Comparison of ENCODE assay signal across 3 cellular contexts in the genomic region with DNA sequence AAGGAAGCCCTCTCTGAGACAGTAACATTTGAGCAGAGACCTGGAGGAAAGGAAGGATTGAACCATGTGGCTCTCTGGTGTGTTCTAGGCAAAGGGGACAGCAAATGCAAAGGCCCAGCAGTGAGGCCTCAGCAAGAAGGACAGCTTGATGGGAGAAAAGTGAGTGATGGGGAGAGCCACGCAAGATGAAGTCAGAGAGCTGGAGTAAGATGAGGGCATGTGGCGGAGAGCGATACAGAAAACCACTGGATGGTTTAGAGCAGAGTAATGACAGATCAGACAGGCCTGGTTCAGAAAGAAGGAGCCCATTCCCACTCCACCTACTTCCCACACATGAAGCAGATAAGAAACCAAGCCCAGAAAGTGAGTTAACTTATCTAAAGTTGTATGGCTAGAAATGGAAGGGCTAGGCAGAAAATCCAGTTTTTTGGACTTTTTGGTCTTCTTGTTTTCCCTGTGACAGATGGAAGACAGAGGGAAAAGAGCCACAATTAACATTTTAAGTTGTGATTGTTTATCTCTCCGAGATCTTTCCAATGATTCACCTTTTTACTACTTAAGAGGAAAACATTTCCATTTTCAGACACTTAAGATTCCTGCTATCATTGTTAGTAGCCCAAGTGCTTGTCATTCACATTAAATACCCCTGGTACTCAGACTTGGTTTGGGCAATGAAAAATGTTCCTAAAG.
TF ChIP-seq lines count a peak whose summit lies in the region.

No MANE protein-coding gene starts in this region.

TF ChIP-seq in SK-N-SH, 30 proteins besides CTCF, POLR2A, EP300 and RAD21 (continued from another document):
- TF ChIP-seq, protein P1, sequence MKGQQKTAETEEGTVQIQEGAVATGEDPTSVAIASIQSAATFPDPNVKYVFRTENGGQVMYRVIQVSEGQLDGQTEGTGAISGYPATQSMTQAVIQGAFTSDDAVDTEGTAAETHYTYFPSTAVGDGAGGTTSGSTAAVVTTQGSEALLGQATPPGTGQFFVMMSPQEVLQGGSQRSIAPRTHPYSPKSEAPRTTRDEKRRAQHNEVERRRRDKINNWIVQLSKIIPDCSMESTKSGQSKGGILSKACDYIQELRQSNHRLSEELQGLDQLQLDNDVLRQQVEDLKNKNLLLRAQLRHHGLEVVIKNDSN (IDR thresholded peaks at IDR 0.05; ENCODE audit: borderline replicate concordance, low read depth) = no peak
- TF ChIP-seq NFIC (IDR thresholded peaks at IDR 0.05; ENCODE audit: borderline replicate concordance) (no peak), TCF12 (IDR thresholded peaks at IDR 0.05) (no peak), POLR2AphosphoS5 (IDR thresholded peaks at IDR 0.05; ENCODE audit: low read depth, low read length) (no peak), RFX5 (IDR thresholded peaks at IDR 0.05; ENCODE audit: low read length) (no peak), TAF1 (IDR thresholded peaks at IDR 0.05; ENCODE audit: borderline replicate concordance, low read depth, low read length) (no peak)
- TF ChIP-seq, protein P2, sequence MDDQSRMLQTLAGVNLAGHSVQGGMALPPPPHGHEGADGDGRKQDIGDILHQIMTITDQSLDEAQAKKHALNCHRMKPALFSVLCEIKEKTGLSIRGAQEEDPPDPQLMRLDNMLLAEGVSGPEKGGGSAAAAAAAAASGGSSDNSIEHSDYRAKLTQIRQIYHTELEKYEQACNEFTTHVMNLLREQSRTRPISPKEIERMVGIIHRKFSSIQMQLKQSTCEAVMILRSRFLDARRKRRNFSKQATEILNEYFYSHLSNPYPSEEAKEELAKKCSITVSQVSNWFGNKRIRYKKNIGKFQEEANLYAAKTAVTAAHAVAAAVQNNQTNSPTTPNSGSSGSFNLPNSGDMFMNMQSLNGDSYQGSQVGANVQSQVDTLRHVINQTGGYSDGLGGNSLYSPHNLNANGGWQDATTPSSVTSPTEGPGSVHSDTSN (IDR thresholded peaks at IDR 0.05) = no peak

TF ChIP-seq in SK-N-SH treated with all-trans-retinoic acid at 6 μM for 48 hours, 23 proteins besides CTCF, POLR2A, EP300 and RAD21 (continued from another document):
- TF ChIP-seq, protein P3, sequence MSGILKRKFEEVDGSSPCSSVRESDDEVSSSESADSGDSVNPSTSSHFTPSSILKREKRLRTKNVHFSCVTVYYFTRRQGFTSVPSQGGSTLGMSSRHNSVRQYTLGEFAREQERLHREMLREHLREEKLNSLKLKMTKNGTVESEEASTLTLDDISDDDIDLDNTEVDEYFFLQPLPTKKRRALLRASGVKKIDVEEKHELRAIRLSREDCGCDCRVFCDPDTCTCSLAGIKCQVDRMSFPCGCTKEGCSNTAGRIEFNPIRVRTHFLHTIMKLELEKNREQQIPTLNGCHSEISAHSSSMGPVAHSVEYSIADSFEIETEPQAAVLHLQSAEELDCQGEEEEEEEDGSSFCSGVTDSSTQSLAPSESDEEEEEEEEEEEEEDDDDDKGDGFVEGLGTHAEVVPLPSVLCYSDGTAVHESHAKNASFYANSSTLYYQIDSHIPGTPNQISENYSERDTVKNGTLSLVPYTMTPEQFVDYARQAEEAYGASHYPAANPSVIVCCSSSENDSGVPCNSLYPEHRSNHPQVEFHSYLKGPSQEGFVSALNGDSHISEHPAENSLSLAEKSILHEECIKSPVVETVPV (CRISPR knock-in tag; IDR thresholded peaks at IDR 0.05) = no peak
- TF ChIP-seq ISL1 (CRISPR knock-in tag; IDR thresholded peaks at IDR 0.05) (no peak), CSDC2 (CRISPR knock-in tag; IDR thresholded peaks at IDR 0.05) (no peak), PPARA (CRISPR knock-in tag; IDR thresholded peaks at IDR 0.05; ENCODE audit: borderline replicate concordance) (no peak), SNAI2 (CRISPR knock-in tag; IDR thresholded peaks at IDR 0.05) (no peak), ESRRG (CRISPR knock-in tag; IDR thresholded peaks at IDR 0.05) (no peak), GLIS3 (CRISPR knock-in tag; IDR thresholded peaks at IDR 0.05) (no peak), RARB (CRISPR knock-in tag; IDR thresholded peaks at IDR 0.05) (no peak), BACH2 (CRISPR knock-in tag; IDR thresholded peaks at IDR 0.05; ENCODE audit: borderline replicate concordance) (no peak)
- TF ChIP-seq, protein P4, sequence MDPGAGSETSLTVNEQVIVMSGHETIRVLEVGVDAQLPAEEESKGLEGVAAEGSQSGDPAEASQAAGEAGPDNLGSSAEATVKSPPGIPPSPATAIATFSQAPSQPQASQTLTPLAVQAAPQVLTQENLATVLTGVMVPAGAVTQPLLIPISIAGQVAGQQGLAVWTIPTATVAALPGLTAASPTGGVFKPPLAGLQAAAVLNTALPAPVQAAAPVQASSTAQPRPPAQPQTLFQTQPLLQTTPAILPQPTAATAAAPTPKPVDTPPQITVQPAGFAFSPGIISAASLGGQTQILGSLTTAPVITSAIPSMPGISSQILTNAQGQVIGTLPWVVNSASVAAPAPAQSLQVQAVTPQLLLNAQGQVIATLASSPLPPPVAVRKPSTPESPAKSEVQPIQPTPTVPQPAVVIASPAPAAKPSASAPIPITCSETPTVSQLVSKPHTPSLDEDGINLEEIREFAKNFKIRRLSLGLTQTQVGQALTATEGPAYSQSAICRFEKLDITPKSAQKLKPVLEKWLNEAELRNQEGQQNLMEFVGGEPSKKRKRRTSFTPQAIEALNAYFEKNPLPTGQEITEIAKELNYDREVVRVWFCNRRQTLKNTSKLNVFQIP (CRISPR knock-in tag; IDR thresholded peaks at IDR 0.05; ENCODE audit: borderline replicate concordance, low read depth) = no peak
- TF ChIP-seq, protein P5, sequence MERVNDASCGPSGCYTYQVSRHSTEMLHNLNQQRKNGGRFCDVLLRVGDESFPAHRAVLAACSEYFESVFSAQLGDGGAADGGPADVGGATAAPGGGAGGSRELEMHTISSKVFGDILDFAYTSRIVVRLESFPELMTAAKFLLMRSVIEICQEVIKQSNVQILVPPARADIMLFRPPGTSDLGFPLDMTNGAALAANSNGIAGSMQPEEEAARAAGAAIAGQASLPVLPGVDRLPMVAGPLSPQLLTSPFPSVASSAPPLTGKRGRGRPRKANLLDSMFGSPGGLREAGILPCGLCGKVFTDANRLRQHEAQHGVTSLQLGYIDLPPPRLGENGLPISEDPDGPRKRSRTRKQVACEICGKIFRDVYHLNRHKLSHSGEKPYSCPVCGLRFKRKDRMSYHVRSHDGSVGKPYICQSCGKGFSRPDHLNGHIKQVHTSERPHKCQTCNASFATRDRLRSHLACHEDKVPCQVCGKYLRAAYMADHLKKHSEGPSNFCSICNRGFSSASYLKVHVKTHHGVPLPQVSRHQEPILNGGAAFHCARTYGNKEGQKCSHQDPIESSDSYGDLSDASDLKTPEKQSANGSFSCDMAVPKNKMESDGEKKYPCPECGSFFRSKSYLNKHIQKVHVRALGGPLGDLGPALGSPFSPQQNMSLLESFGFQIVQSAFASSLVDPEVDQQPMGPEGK (CRISPR knock-in tag; IDR thresholded peaks at IDR 0.05; ENCODE audit: borderline replicate concordance) = no peak

TF ChIP-seq in WTC11, 78 proteins besides CTCF, POLR2A, EP300 and RAD21 (continued from another document):
- TF ChIP-seq, protein P6, sequence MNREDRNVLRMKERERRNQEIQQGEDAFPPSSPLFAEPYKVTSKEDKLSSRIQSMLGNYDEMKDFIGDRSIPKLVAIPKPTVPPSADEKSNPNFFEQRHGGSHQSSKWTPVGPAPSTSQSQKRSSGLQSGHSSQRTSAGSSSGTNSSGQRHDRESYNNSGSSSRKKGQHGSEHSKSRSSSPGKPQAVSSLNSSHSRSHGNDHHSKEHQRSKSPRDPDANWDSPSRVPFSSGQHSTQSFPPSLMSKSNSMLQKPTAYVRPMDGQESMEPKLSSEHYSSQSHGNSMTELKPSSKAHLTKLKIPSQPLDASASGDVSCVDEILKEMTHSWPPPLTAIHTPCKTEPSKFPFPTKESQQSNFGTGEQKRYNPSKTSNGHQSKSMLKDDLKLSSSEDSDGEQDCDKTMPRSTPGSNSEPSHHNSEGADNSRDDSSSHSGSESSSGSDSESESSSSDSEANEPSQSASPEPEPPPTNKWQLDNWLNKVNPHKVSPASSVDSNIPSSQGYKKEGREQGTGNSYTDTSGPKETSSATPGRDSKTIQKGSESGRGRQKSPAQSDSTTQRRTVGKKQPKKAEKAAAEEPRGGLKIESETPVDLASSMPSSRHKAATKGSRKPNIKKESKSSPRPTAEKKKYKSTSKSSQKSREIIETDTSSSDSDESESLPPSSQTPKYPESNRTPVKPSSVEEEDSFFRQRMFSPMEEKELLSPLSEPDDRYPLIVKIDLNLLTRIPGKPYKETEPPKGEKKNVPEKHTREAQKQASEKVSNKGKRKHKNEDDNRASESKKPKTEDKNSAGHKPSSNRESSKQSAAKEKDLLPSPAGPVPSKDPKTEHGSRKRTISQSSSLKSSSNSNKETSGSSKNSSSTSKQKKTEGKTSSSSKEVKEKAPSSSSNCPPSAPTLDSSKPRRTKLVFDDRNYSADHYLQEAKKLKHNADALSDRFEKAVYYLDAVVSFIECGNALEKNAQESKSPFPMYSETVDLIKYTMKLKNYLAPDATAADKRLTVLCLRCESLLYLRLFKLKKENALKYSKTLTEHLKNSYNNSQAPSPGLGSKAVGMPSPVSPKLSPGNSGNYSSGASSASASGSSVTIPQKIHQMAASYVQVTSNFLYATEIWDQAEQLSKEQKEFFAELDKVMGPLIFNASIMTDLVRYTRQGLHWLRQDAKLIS (CRISPR knock-in tag; IDR thresholded peaks at IDR 0.05; ENCODE audit: borderline replicate concordance) = no peak
- TF ChIP-seq, protein P7, sequence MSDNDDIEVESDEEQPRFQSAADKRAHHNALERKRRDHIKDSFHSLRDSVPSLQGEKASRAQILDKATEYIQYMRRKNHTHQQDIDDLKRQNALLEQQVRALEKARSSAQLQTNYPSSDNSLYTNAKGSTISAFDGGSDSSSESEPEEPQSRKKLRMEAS (CRISPR knock-in tag; IDR thresholded peaks at IDR 0.05) = no peak
- TF ChIP-seq FOXJ3 (CRISPR knock-in tag; IDR thresholded peaks at IDR 0.05; ENCODE audit: borderline replicate concordance) (no peak), MYBL2 (CRISPR knock-in tag; IDR thresholded peaks at IDR 0.05) (no peak), ATF1 (CRISPR knock-in tag; IDR thresholded peaks at IDR 0.05) (no peak), NR2C2 (CRISPR knock-in tag; IDR thresholded peaks at IDR 0.05) (no peak), NFATC4 (CRISPR knock-in tag; IDR thresholded peaks at IDR 0.05) (no peak), SOX15 (CRISPR knock-in tag; IDR thresholded peaks at IDR 0.05) (no peak)
- TF ChIP-seq, protein P8, sequence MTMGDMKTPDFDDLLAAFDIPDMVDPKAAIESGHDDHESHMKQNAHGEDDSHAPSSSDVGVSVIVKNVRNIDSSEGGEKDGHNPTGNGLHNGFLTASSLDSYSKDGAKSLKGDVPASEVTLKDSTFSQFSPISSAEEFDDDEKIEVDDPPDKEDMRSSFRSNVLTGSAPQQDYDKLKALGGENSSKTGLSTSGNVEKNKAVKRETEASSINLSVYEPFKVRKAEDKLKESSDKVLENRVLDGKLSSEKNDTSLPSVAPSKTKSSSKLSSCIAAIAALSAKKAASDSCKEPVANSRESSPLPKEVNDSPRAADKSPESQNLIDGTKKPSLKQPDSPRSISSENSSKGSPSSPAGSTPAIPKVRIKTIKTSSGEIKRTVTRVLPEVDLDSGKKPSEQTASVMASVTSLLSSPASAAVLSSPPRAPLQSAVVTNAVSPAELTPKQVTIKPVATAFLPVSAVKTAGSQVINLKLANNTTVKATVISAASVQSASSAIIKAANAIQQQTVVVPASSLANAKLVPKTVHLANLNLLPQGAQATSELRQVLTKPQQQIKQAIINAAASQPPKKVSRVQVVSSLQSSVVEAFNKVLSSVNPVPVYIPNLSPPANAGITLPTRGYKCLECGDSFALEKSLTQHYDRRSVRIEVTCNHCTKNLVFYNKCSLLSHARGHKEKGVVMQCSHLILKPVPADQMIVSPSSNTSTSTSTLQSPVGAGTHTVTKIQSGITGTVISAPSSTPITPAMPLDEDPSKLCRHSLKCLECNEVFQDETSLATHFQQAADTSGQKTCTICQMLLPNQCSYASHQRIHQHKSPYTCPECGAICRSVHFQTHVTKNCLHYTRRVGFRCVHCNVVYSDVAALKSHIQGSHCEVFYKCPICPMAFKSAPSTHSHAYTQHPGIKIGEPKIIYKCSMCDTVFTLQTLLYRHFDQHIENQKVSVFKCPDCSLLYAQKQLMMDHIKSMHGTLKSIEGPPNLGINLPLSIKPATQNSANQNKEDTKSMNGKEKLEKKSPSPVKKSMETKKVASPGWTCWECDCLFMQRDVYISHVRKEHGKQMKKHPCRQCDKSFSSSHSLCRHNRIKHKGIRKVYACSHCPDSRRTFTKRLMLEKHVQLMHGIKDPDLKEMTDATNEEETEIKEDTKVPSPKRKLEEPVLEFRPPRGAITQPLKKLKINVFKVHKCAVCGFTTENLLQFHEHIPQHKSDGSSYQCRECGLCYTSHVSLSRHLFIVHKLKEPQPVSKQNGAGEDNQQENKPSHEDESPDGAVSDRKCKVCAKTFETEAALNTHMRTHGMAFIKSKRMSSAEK (CRISPR knock-in tag; IDR thresholded peaks at IDR 0.05; ENCODE audit: borderline replicate concordance) = no peak
- TF ChIP-seq, protein P1 (CRISPR knock-in tag; IDR thresholded peaks at IDR 0.05) = no peak
